In genomic region chr1:93047585-93047984, GRCh38 we compare ENCODE assay signal across 24 cellular contexts.
"Had no signal": no experiment of that assay in that cellular context is flagged by ENCODE, and none has a peak within 500 bp of the region (broad histone marks: within the 10 kb centered on the region; RNA-seq: fewer than 3 reads in every experiment).

No MANE protein-coding gene starts in this region.

- H3K36me3 Mint-ChIP-seq: naive B cell; natural killer cell; stimulated activated memory B cell treated with anti-CD40 and anti-IgM and Interleukin-4, amounts not matched to agents 10 μg/mL and 1 μg/mL and 100 μg/mL, for 72 hours; type B pancreatic cell had no signal

- H3K27ac Mint-ChIP-seq: naive B cell; natural killer cell; nephron progenitor cell; progenitor cell of endocrine pancreas; stimulated activated memory B cell treated with anti-CD40 and anti-IgM and Interleukin-4, amounts not matched to agents 10 μg/mL and 1 μg/mL and 100 μg/mL, for 72 hours; stimulated activated naive CD8-positive, alpha-beta T cell treated with anti-CD3 and anti-CD28 coated beads, Interleukin-15, amount 100 ng/mL, for 72 hours; type B pancreatic cell had no signal

- H3K4me3 ChIP-seq: lower lobe of right lung, ovary, right atrium auricular region, right lobe of liver, smooth muscle cell, tibial nerve, uterus had no signal

- H3K36me3 ChIP-seq: lower lobe of right lung, ovary, right atrium auricular region, right lobe of liver, tibial nerve, uterus had no signal

- H3K9me3 ChIP-seq: lower lobe of right lung, ovary, right atrium auricular region, right lobe of liver, tibial nerve, uterus had no signal

- H3K27ac ChIP-seq: lower lobe of right lung, ovary, right atrium auricular region, right lobe of liver, tibial nerve, uterus had no signal

- H3K4me2 ChIP-seq: smooth muscle cell had no signal

- H3K27me3 ChIP-seq: ovary, right atrium auricular region, right lobe of liver, tibial nerve, uterus had no signal

- H3K27me3 Mint-ChIP-seq: naive B cell; progenitor cell of endocrine pancreas; stimulated activated memory B cell treated with anti-CD40 and anti-IgM and Interleukin-4, amounts not matched to agents 10 μg/mL and 1 μg/mL and 100 μg/mL, for 72 hours; stimulated activated naive CD8-positive, alpha-beta T cell treated with anti-CD3 and anti-CD28 coated beads, Interleukin-15, amount 100 ng/mL, for 72 hours had no signal

- H3K9me3 Mint-ChIP-seq: naive B cell; natural killer cell; nephron progenitor cell; stimulated activated memory B cell treated with anti-CD40 and anti-IgM and Interleukin-4, amounts not matched to agents 10 μg/mL and 1 μg/mL and 100 μg/mL, for 72 hours; stimulated activated naive CD8-positive, alpha-beta T cell treated with anti-CD3 and anti-CD28 coated beads, Interleukin-15, amount 100 ng/mL, for 72 hours; type B pancreatic cell had no signal

- ATAC-seq: left lobe of liver; lower lobe of right lung; natural killer cell; right lobe of liver; stimulated activated memory B cell treated with anti-CD40 and anti-IgM and Interleukin-4, amounts not matched to agents 10 μg/mL and 1 μg/mL and 100 μg/mL, for 72 hours; stimulated activated naive CD8-positive, alpha-beta T cell treated with anti-CD3 and anti-CD28 coated beads, Interleukin-15, amount 100 ng/mL, for 72 hours had no signal

- H3K4me3 Mint-ChIP-seq: naive B cell; natural killer cell; nephron progenitor cell; stimulated activated memory B cell treated with anti-CD40 and anti-IgM and Interleukin-4, amounts not matched to agents 10 μg/mL and 1 μg/mL and 100 μg/mL, for 72 hours; stimulated activated naive CD8-positive, alpha-beta T cell treated with anti-CD3 and anti-CD28 coated beads, Interleukin-15, amount 100 ng/mL, for 72 hours; type B pancreatic cell had no signal

- H3K4me1 ChIP-seq: lower lobe of right lung, right atrium auricular region, right lobe of liver, tibial nerve, uterus had no signal

- DNase-seq: islet precursor cell; lower lobe of right lung; mammary epithelial cell; mesenchymal stem cell; naive B cell; natural killer cell; nephron progenitor cell; ovary; right lobe of liver; stimulated activated CD4-positive, alpha-beta T cell treated with anti-CD3 and anti-CD28 coated beads, Interleukin-1b, Interleukin-23, amount 100 ng/mL, for 48 hours; stimulated activated CD4-positive, alpha-beta T cell treated with anti-CD3 and anti-CD28 coated beads, Interleukin-2, amount 100 ng/mL, for 48 hours; stimulated activated CD4-positive, alpha-beta T cell treated with anti-CD3 and anti-CD28 coated beads, Interleukin-4, amount 100 ng/mL, for 4 hours; stimulated activated CD8-positive, alpha-beta memory T cell treated with anti-CD3 and anti-CD28 coated beads, Interleukin-4, amount 100 ng/mL, for 48 hours; stimulated activated naive CD4-positive, alpha-beta T cell treated with Interleukin-2 at 50 U/mL for 16 hours; stimulated activated naive CD8-positive, alpha-beta T cell treated with anti-CD3 and anti-CD28 coated beads, Interleukin-15, amount 100 ng/mL, for 72 hours; substantia nigra; uterus had no signal

- H3K4me1 Mint-ChIP-seq: nephron progenitor cell; stimulated activated memory B cell treated with anti-CD40 and anti-IgM and Interleukin-4, amounts not matched to agents 10 μg/mL and 1 μg/mL and 100 μg/mL, for 72 hours had no signal
